ENCODE assay signal across 19 cellular contexts in genomic region chr11:78683774-78684173, GRCh38.
"Had no signal": no experiment of that assay in that cellular context is flagged by ENCODE, and none has a peak within 500 bp of the region (broad histone marks: within the 10 kb centered on the region; RNA-seq: fewer than 3 reads in every experiment).

No MANE protein-coding gene starts in this region.

- DNase-seq: activated CD4-positive, alpha-beta T cell treated with anti-CD3 and anti-CD28 coated beads, Interleukin-2, amount 50 U/mL, for 48 hours; activated CD8-positive, alpha-beta memory T cell treated with anti-CD3 and anti-CD28 coated beads, Interleukin-2, amount 10 ng/mL, durations not matched to agents 7 days and 5 days; activated naive CD4-positive, alpha-beta T cell treated with anti-CD3 and anti-CD28 coated beads for 36 hours; activated T-cell treated with anti-CD3 and anti-CD28 coated beads, Interleukin-2, amount 50 U/mL, for 1 hour; cerebellar nuclear complex; effector memory CD4-positive, alpha-beta T cell; heart right ventricle; ovary; sigmoid colon; spleen; stomach; T1000; testis had no signal

- H3K36me3 Mint-ChIP-seq: activated CD8-positive, alpha-beta memory T cell treated with anti-CD3 and anti-CD28 coated beads, Interleukin-2, amount 10 ng/mL, durations not matched to agents 7 days and 5 days had no signal

- H3K4me3 ChIP-seq: ascending aorta, breast epithelium, heart right ventricle, ovary, sigmoid colon, spleen, stomach, testis had no signal

- H3K27ac Mint-ChIP-seq: activated CD8-positive, alpha-beta memory T cell treated with anti-CD3 and anti-CD28 coated beads, Interleukin-2, amount 10 ng/mL, durations not matched to agents 7 days and 5 days; activated naive CD4-positive, alpha-beta T cell treated with anti-CD3 and anti-CD28 coated beads for 36 hours; activated T-helper 2 cell treated with anti-CD3 and anti-CD28 coated beads, Interferon-gamma antibody, Interleukin-2, Interleukin-4, amounts not matched to agents 10 μg/mL and 5 μg/mL and 100 μg/mL, durations not matched to agents 14 hours and 24 hours and 36 hours; dendritic cell treated with granulocyte-macrophage colony-stimulating factor and Interleukin-4, amounts not matched to agents 40 ng/mL and 50 ng/mL, for 4 days had no signal

- H3K27me3 ChIP-seq: ascending aorta, heart right ventricle, ovary, sigmoid colon, stomach, testis had no signal

- H3K4me3 Mint-ChIP-seq: activated CD8-positive, alpha-beta memory T cell treated with anti-CD3 and anti-CD28 coated beads, Interleukin-2, amount 10 ng/mL, durations not matched to agents 7 days and 5 days; activated naive CD4-positive, alpha-beta T cell treated with anti-CD3 and anti-CD28 coated beads for 36 hours; dendritic cell treated with granulocyte-macrophage colony-stimulating factor and Interleukin-4, amounts not matched to agents 40 ng/mL and 50 ng/mL, for 4 days had no signal

- H3K4me1 Mint-ChIP-seq: activated CD8-positive, alpha-beta memory T cell treated with anti-CD3 and anti-CD28 coated beads, Interleukin-2, amount 10 ng/mL, durations not matched to agents 7 days and 5 days had no signal

- ATAC-seq: activated CD8-positive, alpha-beta memory T cell treated with anti-CD3 and anti-CD28 coated beads, Interleukin-2, amount 10 ng/mL, durations not matched to agents 7 days and 5 days; heart right ventricle had no signal

- H3K4me1 ChIP-seq: ascending aorta, breast epithelium, heart right ventricle, sigmoid colon, spleen, stomach, testis had no signal

- H3K9me3 Mint-ChIP-seq: activated naive CD4-positive, alpha-beta T cell treated with anti-CD3 and anti-CD28 coated beads for 36 hours; activated T-helper 2 cell treated with anti-CD3 and anti-CD28 coated beads, Interferon-gamma antibody, Interleukin-2, Interleukin-4, amounts not matched to agents 10 μg/mL and 5 μg/mL and 100 μg/mL, durations not matched to agents 14 hours and 24 hours and 36 hours; dendritic cell treated with granulocyte-macrophage colony-stimulating factor and Interleukin-4, amounts not matched to agents 40 ng/mL and 50 ng/mL, for 4 days had no signal

- H3K27ac ChIP-seq: ascending aorta, breast epithelium, epithelial cell of prostate, heart right ventricle, ovary, sigmoid colon, spleen, stomach, testis had no signal

- FAIRE-seq: frontal cortex had no signal

- H3K36me3 ChIP-seq: breast epithelium, heart right ventricle, ovary, sigmoid colon, spleen, stomach had no signal

- H3K9me3 ChIP-seq: ascending aorta, breast epithelium, heart right ventricle, ovary, sigmoid colon, spleen, stomach, testis had no signal
